ENCODE assay signal across 8 cellular contexts in the genomic region with DNA sequence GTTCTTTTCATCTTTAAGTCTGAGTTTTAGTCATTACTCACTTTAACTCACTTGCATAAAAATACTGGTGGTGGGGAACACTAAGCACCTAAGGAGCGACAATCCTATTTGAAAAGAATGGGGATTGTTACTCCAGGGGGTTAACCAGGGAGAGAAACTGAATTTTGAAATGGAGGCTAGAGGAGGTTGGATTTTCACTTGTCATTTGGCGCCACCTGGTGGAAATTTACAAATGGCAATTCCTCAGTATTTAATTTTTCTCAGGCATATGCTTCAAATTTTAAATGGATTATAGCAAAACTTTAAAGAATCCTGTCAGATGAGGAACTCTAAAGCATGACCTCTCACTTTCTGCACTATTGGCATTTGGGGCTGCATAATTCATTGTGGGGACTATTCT. TPM values are rescaled to one million over a fixed set of nuclear protein-coding genes. Genes with fewer than 3 reads are reported as not detected.
DNase-seq lines count a peak whose midpoint lies in the region; ATAC-seq, FAIRE-seq and TF ChIP-seq lines count a peak whose summit lies in the region.

No MANE protein-coding gene starts in this region.

- 0% methylated on average over 1 of the region's 2 CpGs; no CpG with 5 or more reads in 1 of the 2 experiments for WGBS in endodermal cell (ENCODE audit: insufficient coverage in 1 of 2, insufficient read length in 1 of 2), 2 experiments

- intact Hi-C loops in upper lobe of right lung (cut with DNase I), result loop anchor here (5.0 kb wide), 1 partner anchor 525 kb away; no protein-coding TSS in a partner anchor

- H3K4me3 ChIP-seq in endodermal cell (ENCODE audit: low read length) (no peak overlapping the region), upper lobe of right lung (no peak overlapping the region)

- H3K27ac ChIP-seq in endodermal cell (ENCODE audit: low read depth, low read length) (no peak overlapping the region), upper lobe of right lung (peak overlapping the region; percentile 3)

- no peaks in the 10 kb centered on the region for H3K9me3 Mint-ChIP-seq in activated CD8-positive, alpha-beta T cell treated with anti-CD3 and anti-CD28 coated beads, Interleukin-2, amount 10 ng/mL, durations not matched to agents 7 days and 5 days (ENCODE audit: insufficient read depth)
- peaks cover 48% of the 10 kb centered on the region for H3K9me3 Mint-ChIP-seq in endodermal cell
- peaks cover 29% of the 10 kb centered on the region for H3K9me3 Mint-ChIP-seq in nephron progenitor cell

- no peaks in the 10 kb centered on the region for H3K36me3 ChIP-seq in endodermal cell (ENCODE audit: control insufficient read depth, insufficient read depth, low read length)
- H3K36me3 ChIP-seq in upper lobe of right lung, result no peaks in the 10 kb centered on the region

- H3K4me1 Mint-ChIP-seq in activated CD8-positive, alpha-beta T cell treated with anti-CD3 and anti-CD28 coated beads, Interleukin-2, amount 10 ng/mL, durations not matched to agents 7 days and 5 days (ENCODE audit: low read depth), result peaks cover 33% of the 10 kb centered on the region
- peaks cover 10% of the 10 kb centered on the region for H3K4me1 Mint-ChIP-seq in endodermal cell
- peaks cover 17% of the 10 kb centered on the region for H3K4me1 Mint-ChIP-seq in nephron progenitor cell

- TF ChIP-seq POLR2A in GM12892 (IDR thresholded peaks at IDR 0.05; ENCODE audit: low read depth, low read length), result no peak

- H3K4me3 Mint-ChIP-seq in activated CD8-positive, alpha-beta T cell treated with anti-CD3 and anti-CD28 coated beads, Interleukin-2, amount 10 ng/mL, durations not matched to agents 7 days and 5 days, result no peak overlapping the region
- H3K4me3 Mint-ChIP-seq in endodermal cell, result no peak overlapping the region
- no peak overlapping the region for H3K4me3 Mint-ChIP-seq in nephron progenitor cell

- POLR2A ChIA-PET in activated CD8-positive, alpha-beta T cell treated with anti-CD3 and anti-CD28 coated beads, Interleukin-2, amount 10 ng/mL, durations not matched to agents 7 days and 5 days (lab: Charles Lee), result no interaction called here

- H3K27ac Mint-ChIP-seq in activated CD8-positive, alpha-beta T cell treated with anti-CD3 and anti-CD28 coated beads, Interleukin-2, amount 10 ng/mL, durations not matched to agents 7 days and 5 days, result peak overlapping the region; percentile 49
- H3K27ac Mint-ChIP-seq in endodermal cell (no peak overlapping the region), nephron progenitor cell (no peak overlapping the region)

- no peak overlapping the region for H3K9ac ChIP-seq in endodermal cell (ENCODE audit: extremely low read depth, low read length, poor library complexity, severe bottlenecking)

- H3K27me3 ChIP-seq in endodermal cell (ENCODE audit: control insufficient read depth, insufficient read depth, low read length, poor library complexity, severe bottlenecking) (no peaks in the 10 kb centered on the region), upper lobe of right lung (no peaks in the 10 kb centered on the region)

- CTCF ChIA-PET in activated CD8-positive, alpha-beta T cell treated with anti-CD3 and anti-CD28 coated beads, Interleukin-2, amount 10 ng/mL, durations not matched to agents 7 days and 5 days (lab: Charles Lee), result interaction anchor here (0.6 to 1.8 kb wide), 15 partner anchors 10 to 527 kb away, joined by 3 to 25 read pairs (median 4); no protein-coding TSS in a partner anchor

- no peaks in the 10 kb centered on the region for H3K36me3 Mint-ChIP-seq in activated CD8-positive, alpha-beta T cell treated with anti-CD3 and anti-CD28 coated beads, Interleukin-2, amount 10 ng/mL, durations not matched to agents 7 days and 5 days (ENCODE audit: low read depth)
- H3K36me3 Mint-ChIP-seq in endodermal cell (ENCODE audit: low read depth) (no peaks in the 10 kb centered on the region), nephron progenitor cell (ENCODE audit: low read depth) (no peaks in the 10 kb centered on the region)

- FAIRE-seq in GM12892 (lab: Jason Lieb, UNC), result peak; percentile 78

- TF ChIP-seq CTCF in endodermal cell (conservative IDR thresholded peaks at IDR 0.05) (peak; percentile 85), nephron progenitor cell (IDR thresholded peaks at IDR 0.05) (peak; percentile 63), upper lobe of right lung (IDR thresholded peaks at IDR 0.05) (peak; percentile 61)

- H3K4me1 ChIP-seq in endodermal cell (ENCODE audit: control insufficient read depth, insufficient read depth, low read length), result no peaks in the 10 kb centered on the region
- peaks cover 2% of the 10 kb centered on the region for H3K4me1 ChIP-seq in upper lobe of right lung

- peaks cover 9% of the 10 kb centered on the region for H3K27me3 Mint-ChIP-seq in activated CD8-positive, alpha-beta T cell treated with anti-CD3 and anti-CD28 coated beads, Interleukin-2, amount 10 ng/mL, durations not matched to agents 7 days and 5 days (ENCODE audit: low read depth)
- no peaks in the 10 kb centered on the region for H3K27me3 Mint-ChIP-seq in endodermal cell (ENCODE audit: insufficient read depth)
- no peaks in the 10 kb centered on the region for H3K27me3 Mint-ChIP-seq in nephron progenitor cell (ENCODE audit: low read depth, poor library complexity)

- no peaks in the 10 kb centered on the region for H3K9me3 ChIP-seq in endodermal cell (ENCODE audit: control insufficient read depth, low read length)
- H3K9me3 ChIP-seq in upper lobe of right lung, result no peaks in the 10 kb centered on the region

- no peak for ATAC-seq in activated CD8-positive, alpha-beta T cell treated with anti-CD3 and anti-CD28 coated beads, Interleukin-2, amount 10 ng/mL, durations not matched to agents 7 days and 5 days
- no peak for ATAC-seq in upper lobe of right lung
- no peak for ATAC-seq in HG02588 (IDR thresholded peaks at IDR 0.05; ENCODE audit: unreplicated experiment)

- DNase-seq in A172 (ENCODE audit: low spot score) (peak; percentile 46), GM12892 (ENCODE audit: insufficient read length) (no peak), NCI-H446 treated with DMSO at 0.1 percent for 48 hours (lab: John Stamatoyannopoulos, UW) (peak; percentile 47), endodermal cell (peak; percentile 73), nephron progenitor cell (peak; percentile 57), upper lobe of right lung (no peak)
- DNase-seq in activated CD8-positive, alpha-beta T cell treated with anti-CD3 and anti-CD28 coated beads, Interleukin-2, amount 10 ng/mL, durations not matched to agents 7 days and 5 days, result peak; percentile 66

RNA-seq across cellular contexts. Expression of a gene that starts 2.7 kb away (rescaled TPM):
- total RNA-seq in A172 (2014; rRNA removed; shearing (Covaris generic)), result 9.2 and 19.4 TPM in 2 replicates
- 20.4 TPM for polyA plus RNA-seq in GM12892 (2012; ENCODE audit: missing spikeins)
- total RNA-seq in activated CD8-positive, alpha-beta T cell treated with anti-CD3 and anti-CD28 coated beads, Interleukin-2, amount 10 ng/mL, durations not matched to agents 7 days and 5 days, result 10 to 100 TPM; 16.9 to 19.0 TPM
- total RNA-seq in endodermal cell (10 to 100 TPM; 18.2 to 23.6 TPM), upper lobe of right lung (16.4 TPM)
- 28.4 TPM for polyA plus RNA-seq in endodermal cell (2013, experiment 1 of 2)
- polyA plus RNA-seq in endodermal cell (2013, experiment 2 of 2), result 29.0 TPM

Comparison
In these comparisons a context has a peak if more than half of its experiments do, and no peak if none do; other contexts are left out.
1. DNase-seq: peak in A172 (single experiment), NCI-H446 treated with DMSO at 0.1 percent for 48 hours (single experiment), activated CD8-positive, alpha-beta T cell treated with anti-CD3 and anti-CD28 coated beads, Interleukin-2, amount 10 ng/mL, durations not matched to agents 7 days and 5 days (single experiment), endodermal cell (single experiment) and nephron progenitor cell (single experiment); none in GM12892 (single experiment) and upper lobe of right lung (single experiment).
2. Peak in every context shown above with its lines, with median percentiles within 50 percentile points of each other: CTCF ChIP-seq.